8 cellular contexts compared by ENCODE assay signal in genomic region chrX:54999717-55000598, GRCh38. TPM values are rescaled to one million over a fixed set of nuclear protein-coding genes. Genes with fewer than 3 reads are reported as not detected.
A peak's percentile ranks its signal among the peaks of the same experiment; 100 is the strongest.
DNase-seq lines count a peak whose midpoint lies in the region; ATAC-seq, FAIRE-seq and TF ChIP-seq lines count a peak whose summit lies in the region.

TSS of gene APEX2 (plus strand) at chrX:55000363. CDS start at chrX:55000423, 60 bp downstream.

- peak within 1 kb of the TSS; percentile 73 to 85 (median 78) for H3K4me3 ChIP-seq in H1 (ENCODE audit: extremely low read depth in 1 of 4, insufficient read depth in 2 of 4, low read depth in 3 of 4, low read length in 4 of 4)

- H3K23ac ChIP-seq in H1 (ENCODE audit: insufficient read length), result no peak within 1 kb of the TSS

- 2% methylated on average over 31 of the region's 55 CpGs; no CpG with 5 or more reads in 1 of the 2 experiments for WGBS in H1 (ENCODE audit: extremely low coverage in 1 of 2, insufficient coverage in 1 of 2, insufficient read length in 1 of 2, insufficient replicate concordance in 2 of 2, low coverage in 1 of 2, low lambda C conversion rate in 2 of 2, missing lambda C conversion rate in 1 of 2), 2 experiments

- H4K8ac ChIP-seq in H1 (ENCODE audit: extremely low read depth, insufficient read depth, low read length), result peak within 1 kb of the TSS; percentile 87

- peak within 1 kb of the TSS; percentile 90; the same call in 1 of the 2 replicates for H2AFZ ChIP-seq in H1 (ENCODE audit: low read length)

- H2BK15ac ChIP-seq in H1 (ENCODE audit: low read length), result no peak within 1 kb of the TSS

- no peak within 1 kb of the TSS for H3K14ac ChIP-seq in H1 (ENCODE audit: insufficient read length)

- H4K20me1 ChIP-seq in H1 (replicated peaks in 1 of 2; ENCODE audit: control insufficient read depth in 1 of 2, insufficient read depth in 2 of 2, low read length in 2 of 2), result no peaks in the 10 kb centered on the region

- no peaks in the 10 kb centered on the region for H3K9me3 Mint-ChIP-seq in memory B cell

- no peaks in the 10 kb centered on the region for H3K4me1 ChIP-seq in H1 (replicated peaks in 1 of 4; ENCODE audit: control insufficient read depth in 3 of 4, insufficient read depth in 4 of 4, low read length in 3 of 4)

- ATAC-seq in GM21367 (IDR thresholded peaks at IDR 0.05; ENCODE audit: unreplicated experiment) (peak; percentile 90), memory B cell (ENCODE audit: low read depth) (peak; percentile 95)

- H3K27me3 ChIP-seq in H1 (replicated peaks in 1 of 4; ENCODE audit: control insufficient read depth in 3 of 4, extremely low read depth in 1 of 4, insufficient read depth in 3 of 4, low read length in 3 of 4), result no peaks in the 10 kb centered on the region

- no peak for TF ChIP-seq CTCF in H1 (IDR thresholded peaks at IDR 0.05; ENCODE audit: control extremely low read depth in 1 of 3, insufficient read depth in 1 of 3, low read depth in 1 of 3, low read length in 3 of 3)

- H3K9ac ChIP-seq in H1 (replicated peaks in 1 of 4; ENCODE audit: extremely low read depth in 1 of 4, low read depth in 3 of 4, low read length in 3 of 4), result peak within 1 kb of the TSS; percentile 60 to 76 (median 66)

- FAIRE-seq in HTR-8/SVneo (lab: Jason Lieb, UNC) (no peak), H1 (lab: Jason Lieb, UNC) (peak; percentile 95)

- H3K4me2 ChIP-seq in H1 (ENCODE audit: insufficient read depth in 1 of 2, low read depth in 2 of 2, low read length in 2 of 2), result peak within 1 kb of the TSS; percentile 70 to 77

- no peak within 1 kb of the TSS for H2AK5ac ChIP-seq in H1 (ENCODE audit: low read depth, low read length)

- H3K9me3 ChIP-seq in H1 (ENCODE audit: insufficient read depth in 2 of 2, low read depth in 1 of 2, low read length in 1 of 2), result no peaks in the 10 kb centered on the region

- no peak within 1 kb of the TSS for H2BK20ac ChIP-seq in H1 (ENCODE audit: low read length)

- H3K79me2 ChIP-seq in H1 (ENCODE audit: control insufficient read depth in 1 of 2, insufficient read depth in 2 of 2, low read length in 2 of 2), result peaks cover 0 to 12% of the 10 kb centered on the region in 2 experiments; a peak in 2 of 4 replicates

- peak within 1 kb of the TSS; percentile 70 for H4K5ac ChIP-seq in H1 (ENCODE audit: insufficient read length, low read depth, low read length)

- H2BK5ac ChIP-seq in H1 (ENCODE audit: low read depth, low read length), result peak within 1 kb of the TSS; percentile 91; the same call in 1 of the 2 replicates

- DNase-seq in COLO829 (ENCODE audit: low spot score), result peak; percentile 93
- peak; percentile 65 for DNase-seq in HTR-8/SVneo (ENCODE audit: insufficient read length, low spot score)
- peak; percentile 88 for DNase-seq in NOMO-1 treated with dmso at 0.1 percent for 144 hours (lab: John Stamatoyannopoulos, UW; ENCODE audit: unreplicated experiment)
- DNase-seq in activated CD8-positive, alpha-beta memory T cell treated with anti-CD3 and anti-CD28 coated beads for 48 hours (ENCODE audit: low read depth in 2 of 3, low spot score in 2 of 3), result peak; percentile 34 to 67 (median 42)
- peak; percentile 58 to 72 for DNase-seq in H1 (ENCODE audit: low read depth in 1 of 2, low spot score in 2 of 2)
- DNase-seq in memory B cell (ENCODE audit: low spot score in 2 of 2), result peak; percentile 64 to 69
- peak; percentile 73 for DNase-seq in stimulated activated CD8-positive, alpha-beta memory T cell treated with anti-CD3 and anti-CD28 coated beads, Interleukin-12 subunit alpha, Interleukin-12 subunit beta, amount 100 ng/mL, for 24 hours (ENCODE audit: extremely low read depth)

- H3K4me1 Mint-ChIP-seq in memory B cell, result peaks cover 21% of the 10 kb centered on the region

- no peak within 1 kb of the TSS; the same call in 1 of the 2 replicates for H3K18ac ChIP-seq in H1 (ENCODE audit: extremely low read depth, low read length)

- H4K91ac ChIP-seq in H1 (replicated peaks; ENCODE audit: insufficient read length, low read length), result peak within 1 kb of the TSS; percentile 73

- peak within 1 kb of the TSS; percentile 97 for H3K27ac Mint-ChIP-seq in memory B cell

- POLR2A ChIA-PET in H1 (lab: Charles Lee; ENCODE audit: partially characterized antibody), result interaction anchor here (1.0 to 2.5 kb wide), 6 partner anchors 9 to 452 kb away, joined by 3 to 20 read pairs (median 4); partner anchors contain the start of gene MAGEH1

- H3K23me2 ChIP-seq in H1 (ENCODE audit: low read depth, low read length), result peaks cover 9% of the 10 kb centered on the region; the same call in 1 of the 2 replicates

- TF ChIP-seq RAD21 in H1 (IDR thresholded peaks at IDR 0.05 in 1 of 2, conservative IDR thresholded peaks at IDR 0.05 in 1 of 2; ENCODE audit: low read depth in 2 of 2, low read length in 2 of 2), result no peak

- peak within 1 kb of the TSS; percentile 59 for H3K56ac ChIP-seq in H1 (replicated peaks; ENCODE audit: insufficient read length, low read depth, low read length)

- no peak within 1 kb of the TSS for H2BK12ac ChIP-seq in H1 (ENCODE audit: low read depth, low read length)

- H2BK120ac ChIP-seq in H1 (replicated peaks; ENCODE audit: low read depth, low read length), result no peak within 1 kb of the TSS

- no peak within 1 kb of the TSS for H3K4ac ChIP-seq in H1 (replicated peaks; ENCODE audit: insufficient read length, low read depth, low read length)

- H3K36me3 ChIP-seq in H1 (ENCODE audit: control insufficient read depth in 2 of 4, insufficient read depth in 4 of 4, low read length in 3 of 4), result peaks cover 0 to 19% (median 12%) of the 10 kb centered on the region in 4 experiments; a peak in 6 of 8 replicates

- peak within 1 kb of the TSS; percentile 77 for H3K27ac ChIP-seq in H1 (ENCODE audit: low read depth, low read length)

- CTCF ChIA-PET in H1 (lab: Charles Lee; ENCODE audit: partially characterized antibody), result interaction anchor here (0.7 to 2.3 kb wide), 6 partner anchors 9 to 360 kb away, joined by 3 to 5 read pairs (median 3); partner anchors contain the start of gene TRO

- TF ChIP-seq EP300 in H1 (IDR thresholded peaks at IDR 0.05; ENCODE audit: borderline replicate concordance in 1 of 2, low read depth in 2 of 2, low read length in 2 of 2), result no peak

- peaks cover 9% of the 10 kb centered on the region for H3K36me3 Mint-ChIP-seq in memory B cell

- no peaks in the 10 kb centered on the region for H3K27me3 Mint-ChIP-seq in memory B cell

- H3K4me3 Mint-ChIP-seq in memory B cell, result peak within 1 kb of the TSS; percentile 98

- TF ChIP-seq POLR2A in H1 (IDR thresholded peaks at IDR 0.05; ENCODE audit: control extremely low read depth in 1 of 2, low read depth in 2 of 2, low read length in 2 of 2), result peak; percentile 40 to 84

- no peaks in the 10 kb centered on the region for H3K79me1 ChIP-seq in H1 (ENCODE audit: low read depth, low read length)

TF ChIP-seq in H1, 55 proteins besides CTCF, POLR2A, EP300 and RAD21:
- no peak for TF ChIP-seq TEAD4 (IDR thresholded peaks at IDR 0.05; ENCODE audit: low read depth, low read length)
- 0 out of 2 replicates have a peak, but pooled peaks have one; percentile 6 for TF ChIP-seq EGR1 (IDR thresholded peaks at IDR 0.05; ENCODE audit: borderline replicate concordance, low read depth, low read length)
- TF ChIP-seq BCL11A (IDR thresholded peaks at IDR 0.05; ENCODE audit: low read depth in 2 of 2, low read length in 2 of 2), result no peak
- no peak for TF ChIP-seq ATF2 (IDR thresholded peaks at IDR 0.05; ENCODE audit: low read length)
- TF ChIP-seq ASH2L (IDR thresholded peaks at IDR 0.05; ENCODE audit: low read length), result no peak
- TF ChIP-seq SUZ12 (IDR thresholded peaks at IDR 0.05; ENCODE audit: low read length), result no peak
- TF ChIP-seq YY1 (IDR thresholded peaks at IDR 0.05; ENCODE audit: low read depth, low read length), result no peak
- no peak for TF ChIP-seq TAF7 (optimal IDR thresholded peaks at IDR 0.05; ENCODE audit: borderline replicate concordance, low read depth, low read length)
- TF ChIP-seq POLR2AphosphoS5 (IDR thresholded peaks at IDR 0.05; ENCODE audit: low read depth, low read length), result peak; percentile 7; the same call in 1 of the 2 replicates
- TF ChIP-seq TAF1 (IDR thresholded peaks at IDR 0.05; ENCODE audit: low read depth, low read length), result peak; percentile 54; the same call in 1 of the 2 replicates
- TF ChIP-seq PHF8 (conservative IDR thresholded peaks at IDR 0.05; ENCODE audit: low read depth, low read length), result peak; percentile 77
- peak; percentile 32 for TF ChIP-seq NRF1 (IDR thresholded peaks at IDR 0.05; ENCODE audit: low read depth, low read length)
- TF ChIP-seq TBP (IDR thresholded peaks at IDR 0.05; ENCODE audit: low read depth, low read length), result peak; percentile 10; the same call in 1 of the 2 replicates
- no peak for TF ChIP-seq SIX5 (IDR thresholded peaks at IDR 0.05; ENCODE audit: low read depth, low read length)
- no peak for TF ChIP-seq CBX8 (IDR thresholded peaks at IDR 0.05; ENCODE audit: borderline replicate concordance, low read depth, low read length)
- no peak for TF ChIP-seq KDM4A (IDR thresholded peaks at IDR 0.05; ENCODE audit: low read depth, low read length, severe bottlenecking)

RNA-seq across cellular contexts. Expression of gene APEX2, which starts in this region (rescaled TPM):
- total RNA-seq in H1 (2021; fragmentation: NEBNext Ultra II Directional; extraction: Animal tissue kit (Norgen Biotek cat#: 25700)), result 17.6 and 18.9 TPM in 2 replicates
- 36.4 and 38.8 TPM in 2 replicates for polyA plus RNA-seq in H1 (2011; rRNA removed)
- 26.2 TPM for polyA plus RNA-seq in H1 (2011; cell fraction: cytosol; rRNA removed)
- 23.3 TPM for polyA plus RNA-seq in H1 (2011; cell fraction: nucleus; rRNA removed)
- polyA plus RNA-seq in H1 (2012, experiment 1 of 2), result 17.2 to 22.6 TPM (median 19.8 TPM) in 4 replicates
- 23.3 TPM for polyA plus RNA-seq in H1 (2012, experiment 2 of 2)
- polyA plus RNA-seq in H1 (2013, experiment 1 of 2), result 13.1 TPM
- 13.1 TPM for polyA plus RNA-seq in H1 (2013, experiment 2 of 2)
- 25.5 and 28.4 TPM in 2 replicates for polyA minus RNA-seq in H1 (2011; rRNA and poly(A)+ RNA removed)
- 12.5 TPM for polyA minus RNA-seq in H1 (2011; cell fraction: cytosol; rRNA and poly(A)+ RNA removed)
- polyA minus RNA-seq in H1 (2011; cell fraction: nucleus; rRNA and poly(A)+ RNA removed), result 9.5 TPM

Comparison
In these comparisons a context has a peak if more than half of its experiments do, and no peak if none do; other contexts are left out.
1. Peak in every context shown above with its lines: DNase-seq, ATAC-seq, H3K4me3 ChIP-seq and H3K27ac ChIP-seq.
2. DNase-seq: peak in every context shown above with its lines; median percentile 93 in COLO829; 88 in NOMO-1 treated with dmso at 0.1 percent for 144 hours; 73 in stimulated activated CD8-positive, alpha-beta memory T cell treated with anti-CD3 and anti-CD28 coated beads, Interleukin-12 subunit alpha, Interleukin-12 subunit beta, amount 100 ng/mL, for 24 hours; 66 in memory B cell; 65 in HTR-8/SVneo; 65 in H1; 42 in activated CD8-positive, alpha-beta memory T cell treated with anti-CD3 and anti-CD28 coated beads for 48 hours.